In genomic region chr11:67464411-67465189, GRCh38 we compare ENCODE assay signal across 8 cellular contexts. TPM values are rescaled to one million over a fixed set of nuclear protein-coding genes. Genes with fewer than 3 reads are reported as not detected.
A peak's percentile ranks its signal among the peaks of the same experiment; 100 is the strongest.
DNase-seq lines count a peak whose midpoint lies in the region; ATAC-seq, FAIRE-seq and TF ChIP-seq lines count a peak whose summit lies in the region.

No MANE protein-coding gene starts in this region.

- TF ChIP-seq CTCF in liver (IDR thresholded peaks at IDR 0.05; ENCODE audit: low read depth, low read length, missing input control) = no peak

- POLR2A ChIA-PET in activated CD4-positive, alpha-beta T cell treated with anti-CD3 and anti-CD28 coated beads, Interleukin-2, amount 10 ng/mL, durations not matched to agents 7 days and 5 days (lab: Charles Lee) = interaction anchor here (1.1 kb wide), 1 partner anchor 27 kb away, joined by 3 read pairs; the partner anchor contains the start of gene PTPRCAP

- CTCF ChIA-PET in activated CD4-positive, alpha-beta T cell treated with anti-CD3 and anti-CD28 coated beads, Interleukin-2, amount 10 ng/mL, durations not matched to agents 7 days and 5 days (lab: Charles Lee) = interaction anchor here (0.7 to 1.7 kb wide), 6 partner anchors 14 to 119 kb away, joined by 3 to 6 read pairs (median 3); partner anchors contain the start of genes AIP, PPP1CA and PTPRCAP

- H3K9ac ChIP-seq in liver (ENCODE audit: low read depth in 1 of 2, low read length in 2 of 2) = peak overlapping the region; percentile 22 to 69

- peaks cover 4% of the 10 kb centered on the region for H3K36me3 Mint-ChIP-seq in activated CD4-positive, alpha-beta T cell treated with anti-CD3 and anti-CD28 coated beads, Interleukin-2, amount 10 ng/mL, durations not matched to agents 7 days and 5 days (ENCODE audit: low read depth)

- ATAC-seq in HG03095 (IDR thresholded peaks at IDR 0.05; ENCODE audit: unreplicated experiment) = peak; percentile 43

- H3K4me1 Mint-ChIP-seq in activated CD4-positive, alpha-beta T cell treated with anti-CD3 and anti-CD28 coated beads, Interleukin-2, amount 10 ng/mL, durations not matched to agents 7 days and 5 days = peaks cover 44% of the 10 kb centered on the region

- no peaks in the 10 kb centered on the region for H3K27me3 Mint-ChIP-seq in activated CD4-positive, alpha-beta T cell treated with anti-CD3 and anti-CD28 coated beads, Interleukin-2, amount 10 ng/mL, durations not matched to agents 7 days and 5 days

- DNase-seq in GM18507 (ENCODE audit: extremely low spot score, insufficient read length, low read depth) (peak; percentile 89), NCI-H460 (ENCODE audit: extremely low read depth, low read depth) (peak; percentile 75), dermis blood vessel endothelial cell (peak; percentile 88), SJCRH30 (no peak)
- DNase-seq in activated CD4-positive, alpha-beta T cell treated with anti-CD3 and anti-CD28 coated beads, Interleukin-2, amount 10 ng/mL, durations not matched to agents 7 days and 5 days = peak; percentile 96
- peak; percentile 88 to 92 for DNase-seq in stimulated activated CD4-positive, alpha-beta T cell treated with anti-CD3 and anti-CD28 coated beads, Interleukin-2, amount 100 ng/mL, for 48 hours

- H3K36me3 ChIP-seq in liver (ENCODE audit: control insufficient read depth in 4 of 4, insufficient read depth in 3 of 4, low read depth in 1 of 4, low read length in 3 of 4) = no peaks in the 10 kb centered on the region
- H3K36me3 ChIP-seq in SJCRH30 = no peaks in the 10 kb centered on the region

- no peaks in the 10 kb centered on the region for H3K9me3 Mint-ChIP-seq in activated CD4-positive, alpha-beta T cell treated with anti-CD3 and anti-CD28 coated beads, Interleukin-2, amount 10 ng/mL, durations not matched to agents 7 days and 5 days

- peak in 1 of 2 donors; percentile 24 for TF ChIP-seq RAD21 in liver (IDR thresholded peaks at IDR 0.05)

- H3K4me3 Mint-ChIP-seq in activated CD4-positive, alpha-beta T cell treated with anti-CD3 and anti-CD28 coated beads, Interleukin-2, amount 10 ng/mL, durations not matched to agents 7 days and 5 days = peak overlapping the region; percentile 84

- 9% methylated on average over 56 of the region's 56 CpGs for WGBS in liver

- H3K4me3 ChIP-seq in liver (ENCODE audit: low read depth in 1 of 3, low read length in 3 of 3) (peak overlapping the region; percentile 72 to 82 (median 81)), SJCRH30 (no peak overlapping the region)

- H3K27ac Mint-ChIP-seq in activated CD4-positive, alpha-beta T cell treated with anti-CD3 and anti-CD28 coated beads, Interleukin-2, amount 10 ng/mL, durations not matched to agents 7 days and 5 days = peak overlapping the region; percentile 93

- H3K27me3 ChIP-seq in liver (ENCODE audit: control insufficient read depth in 4 of 4, insufficient read depth in 4 of 4, low read length in 3 of 4) = no peaks in the 10 kb centered on the region
- H3K27me3 ChIP-seq in SJCRH30 = no peaks in the 10 kb centered on the region

- H3K4me1 ChIP-seq in liver (ENCODE audit: control insufficient read depth in 4 of 4, insufficient read depth in 4 of 4, low read length in 3 of 4) (peaks cover 19 to 42% (median 31%) of the 10 kb centered on the region in 4 donors), SJCRH30 (no peaks in the 10 kb centered on the region)

- FAIRE-seq in GM18507 (lab: Jason Lieb, UNC) = peak; percentile 87

- H3K27ac ChIP-seq in liver (ENCODE audit: low read depth in 1 of 2, low read length in 2 of 2) (peak overlapping the region; percentile 73 to 95), SJCRH30 (no peak overlapping the region)

- H3K9me3 ChIP-seq in liver (ENCODE audit: control insufficient read depth in 4 of 4, low read length in 3 of 4) (no peaks in the 10 kb centered on the region), SJCRH30 (replicated peaks) (no peaks in the 10 kb centered on the region)

TF ChIP-seq in liver, 16 proteins besides CTCF, POLR2A, EP300 and RAD21 (continues in another document):
- TF ChIP-seq FOXA2 (IDR thresholded peaks at IDR 0.05) (no peak), YY1 (IDR thresholded peaks at IDR 0.05) (peak; percentile 94), SP1 (IDR thresholded peaks at IDR 0.05) (peak; percentile 14), JUND (IDR thresholded peaks at IDR 0.05) (no peak), GABPA (IDR thresholded peaks at IDR 0.05 in 1 of 2, conservative IDR thresholded peaks at IDR 0.05 in 1 of 2) (peak in 1 of 2 donors; percentile 69), NR2F2 (IDR thresholded peaks at IDR 0.05) (peak; percentile 34), HNF4A (conservative IDR thresholded peaks at IDR 0.05) (no peak), TAF1 (conservative IDR thresholded peaks at IDR 0.05) (no peak), HNF4G (IDR thresholded peaks at IDR 0.05) (no peak), ZBTB33 (IDR thresholded peaks at IDR 0.05) (no peak), ATF3 (IDR thresholded peaks at IDR 0.05) (no peak)

RNA-seq across cellular contexts. Expression of gene TMEM134, which starts 4.5 kb away (rescaled TPM):
- 7.4 and 19.9 TPM in 2 replicates for total RNA-seq in NCI-H460 (2014; rRNA removed; shearing (Covaris generic))
- 126 and 260 TPM in 2 replicates for polyA plus RNA-seq in NCI-H460 (2014; cell fraction: nucleus; rRNA removed)
- 10 to 100 TPM; 42.2 to 47.2 TPM for total RNA-seq in activated CD4-positive, alpha-beta T cell treated with anti-CD3 and anti-CD28 coated beads, Interleukin-2, amount 10 ng/mL, durations not matched to agents 7 days and 5 days
- total RNA-seq in dermis blood vessel endothelial cell = 30.6 and 40.9 TPM in 2 replicates
- total RNA-seq in liver = 10 to 100 TPM; 10.2 to 50.8 TPM
- polyA plus RNA-seq in liver = 10 to 100 TPM; 76.3 to 86.9 TPM
- 7.6 TPM in 2 replicates for total RNA-seq in SJCRH30 (2014; rRNA removed; shearing (Covaris generic))

RNA-seq across cellular contexts. Expression of gene CABP4, which starts 9.4 kb away (rescaled TPM):
- total RNA-seq in NCI-H460 (2014; rRNA removed; shearing (Covaris generic)) = 3.2 and 4.1 TPM in 2 replicates
- 4.5 and 11.5 TPM in 2 replicates for polyA plus RNA-seq in NCI-H460 (2014; cell fraction: nucleus; rRNA removed)
- 1 to 10 TPM; 1.3 to 2.6 TPM for total RNA-seq in activated CD4-positive, alpha-beta T cell treated with anti-CD3 and anti-CD28 coated beads, Interleukin-2, amount 10 ng/mL, durations not matched to agents 7 days and 5 days
- 1.0 and 4.9 TPM in 2 replicates for total RNA-seq in dermis blood vessel endothelial cell
- total RNA-seq in liver = 1 to 10 TPM; 2.1 to 2.9 TPM
- 1 to 10 TPM in 1 of 2 donors, under 1 TPM in 1; 0.85 to 1.2 TPM for polyA plus RNA-seq in liver
- total RNA-seq in SJCRH30 (2014; rRNA removed; shearing (Covaris generic)) = 1.2 and 2.6 TPM in 2 replicates

RNA-seq across cellular contexts. Expression of gene GPR152, which starts 12.1 kb away (rescaled TPM):
- total RNA-seq in NCI-H460 (2014; rRNA removed; shearing (Covaris generic)) = not detected in 2 replicates
- not detected in 2 replicates for polyA plus RNA-seq in NCI-H460 (2014; cell fraction: nucleus; rRNA removed)
- total RNA-seq in activated CD4-positive, alpha-beta T cell treated with anti-CD3 and anti-CD28 coated beads, Interleukin-2, amount 10 ng/mL, durations not matched to agents 7 days and 5 days = not detected
- total RNA-seq in dermis blood vessel endothelial cell (under 0.01 TPM in 1 of 2 replicates, not detected in the other), liver (not detected)
- polyA plus RNA-seq in liver = not detected
- total RNA-seq in SJCRH30 (2014; rRNA removed; shearing (Covaris generic)) = not detected in 2 replicates

RNA-seq across cellular contexts. Expression of gene AIP, which starts 18.2 kb away (rescaled TPM):
- 49.2 and 49.5 TPM in 2 replicates for total RNA-seq in NCI-H460 (2014; rRNA removed; shearing (Covaris generic))
- polyA plus RNA-seq in NCI-H460 (2014; cell fraction: nucleus; rRNA removed) = 77.5 and 83.7 TPM in 2 replicates
- 100 to 1,000 TPM; 149 to 164 TPM for total RNA-seq in activated CD4-positive, alpha-beta T cell treated with anti-CD3 and anti-CD28 coated beads, Interleukin-2, amount 10 ng/mL, durations not matched to agents 7 days and 5 days
- total RNA-seq in dermis blood vessel endothelial cell (81.0 and 124 TPM in 2 replicates), liver (10 to 100 TPM; 17.6 to 21.5 TPM)
- 10 to 100 TPM; 24.7 to 28.2 TPM for polyA plus RNA-seq in liver
- total RNA-seq in SJCRH30 (2014; rRNA removed; shearing (Covaris generic)) = 39.8 and 45.4 TPM in 2 replicates

RNA-seq across cellular contexts. Expression of gene CORO1B, which starts 21.3 kb away (rescaled TPM):
- 29.2 and 33.0 TPM in 2 replicates for total RNA-seq in NCI-H460 (2014; rRNA removed; shearing (Covaris generic))
- polyA plus RNA-seq in NCI-H460 (2014; cell fraction: nucleus; rRNA removed) = 56.1 and 72.1 TPM in 2 replicates
- total RNA-seq in activated CD4-positive, alpha-beta T cell treated with anti-CD3 and anti-CD28 coated beads, Interleukin-2, amount 10 ng/mL, durations not matched to agents 7 days and 5 days = 100 to 1,000 TPM; 191 to 252 TPM
- total RNA-seq in dermis blood vessel endothelial cell (213 and 279 TPM in 2 replicates), liver (10 to 100 TPM; 34.4 to 41.4 TPM)
- 10 to 100 TPM; 14.1 to 38.4 TPM for polyA plus RNA-seq in liver
- 25.5 and 30.1 TPM in 2 replicates for total RNA-seq in SJCRH30 (2014; rRNA removed; shearing (Covaris generic))

Comparison
In these comparisons a context has a peak if more than half of its experiments do, and no peak if none do; other contexts are left out.
1. DNase-seq: peak in GM18507 (single experiment), NCI-H460 (single experiment), activated CD4-positive, alpha-beta T cell treated with anti-CD3 and anti-CD28 coated beads, Interleukin-2, amount 10 ng/mL, durations not matched to agents 7 days and 5 days (single experiment), dermis blood vessel endothelial cell (single experiment) and stimulated activated CD4-positive, alpha-beta T cell treated with anti-CD3 and anti-CD28 coated beads, Interleukin-2, amount 100 ng/mL, for 48 hours (2 of 2); none in SJCRH30 (0 of 2).